In the genomic region with DNA sequence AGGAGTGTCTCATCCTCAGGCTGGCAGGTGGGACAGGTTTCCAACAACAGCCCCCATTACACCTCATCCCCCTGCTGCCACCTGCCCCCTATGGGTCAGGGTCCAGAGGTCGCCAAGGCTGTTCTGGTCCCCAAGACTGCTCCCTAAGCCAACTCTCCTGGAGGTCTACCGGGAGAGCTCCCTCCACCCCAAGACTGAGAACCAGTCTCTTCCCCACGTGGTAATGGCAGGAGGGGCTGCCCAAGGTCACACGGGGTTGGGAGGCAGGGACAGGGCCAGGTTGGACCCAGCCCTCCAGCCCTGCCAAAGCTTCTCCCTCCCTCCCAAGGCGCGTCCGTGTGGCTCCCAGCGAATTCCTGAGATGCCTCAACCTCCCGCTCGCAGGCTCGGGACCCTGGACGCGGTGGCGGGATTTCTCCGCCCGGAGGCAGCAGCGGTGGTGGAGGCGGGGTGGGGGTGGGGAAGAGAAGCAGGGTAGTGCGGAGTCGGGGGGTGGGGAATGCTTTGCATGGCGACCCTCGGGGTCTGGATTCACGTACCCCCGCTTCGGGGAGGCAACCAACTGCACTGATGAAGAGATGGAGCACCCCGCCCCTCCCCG, we compare ENCODE assay signal across 1 cellular context.
TF ChIP-seq lines count a peak whose summit lies in the region.

No MANE protein-coding gene starts in this region.

TF ChIP-seq in HEK293, 187 proteins besides CTCF, POLR2A, EP300 and RAD21 (continued from another document):
- TF ChIP-seq ZNF266 (tag by site-specific recombination; IDR thresholded peaks at IDR 0.05; ENCODE audit: low read depth): no peak
- no peak for TF ChIP-seq KLF8 (tag by site-specific recombination; IDR thresholded peaks at IDR 0.05)
- no peak for TF ChIP-seq YY1 (tag by site-specific recombination; IDR thresholded peaks at IDR 0.05)
- no peak for TF ChIP-seq TRIM28 (IDR thresholded peaks at IDR 0.05; ENCODE audit: borderline replicate concordance, low read length)
- 0 out of 2 replicates have a peak, but pooled peaks have one; percentile 44 for TF ChIP-seq ZBTB7A (tag by site-specific recombination; IDR thresholded peaks at IDR 0.05; ENCODE audit: low read depth)
- no peak for TF ChIP-seq ZBTB10 (tag by site-specific recombination; IDR thresholded peaks at IDR 0.05)
- no peak for TF ChIP-seq ZXDB (tag by site-specific recombination; IDR thresholded peaks at IDR 0.05)
- TF ChIP-seq ZNF792 (tag by site-specific recombination; IDR thresholded peaks at IDR 0.05): no peak
- TF ChIP-seq ZNF473 (tag by site-specific recombination; IDR thresholded peaks at IDR 0.05): no peak
- no peak for TF ChIP-seq ZNF280C (tag by site-specific recombination; IDR thresholded peaks at IDR 0.05)
- TF ChIP-seq ZNF561 (tag by site-specific recombination; IDR thresholded peaks at IDR 0.05; ENCODE audit: borderline replicate concordance): no peak
- TF ChIP-seq ZNF148 (tag by site-specific recombination; IDR thresholded peaks at IDR 0.05; ENCODE audit: borderline replicate concordance): no peak
- no peak for TF ChIP-seq MEIS1 (CRISPR knock-in tag; IDR thresholded peaks at IDR 0.05; ENCODE audit: borderline replicate concordance)
- TF ChIP-seq GLIS1 (tag by site-specific recombination; IDR thresholded peaks at IDR 0.05): peak; percentile 98
- TF ChIP-seq ZNF335 (tag by site-specific recombination; conservative IDR thresholded peaks at IDR 0.05): peak; percentile 32
- no peak for TF ChIP-seq AEBP2 (tag by site-specific recombination; IDR thresholded peaks at IDR 0.05; ENCODE audit: borderline replicate concordance)
- TF ChIP-seq SP7 (tag by site-specific recombination; IDR thresholded peaks at IDR 0.05): no peak
- TF ChIP-seq, protein P1, sequence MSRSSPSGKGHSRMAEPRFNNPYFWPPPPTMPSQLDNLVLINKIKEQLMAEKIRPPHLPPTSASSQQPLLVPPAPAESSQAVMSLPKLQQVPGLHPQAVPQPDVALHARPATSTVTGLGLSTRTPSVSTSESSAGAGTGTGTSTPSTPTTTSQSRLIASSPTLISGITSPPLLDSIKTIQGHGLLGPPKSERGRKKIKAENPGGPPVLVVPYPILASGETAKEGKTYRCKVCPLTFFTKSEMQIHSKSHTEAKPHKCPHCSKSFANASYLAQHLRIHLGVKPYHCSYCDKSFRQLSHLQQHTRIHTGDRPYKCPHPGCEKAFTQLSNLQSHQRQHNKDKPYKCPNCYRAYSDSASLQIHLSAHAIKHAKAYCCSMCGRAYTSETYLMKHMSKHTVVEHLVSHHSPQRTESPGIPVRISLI (tag by site-specific recombination; IDR thresholded peaks at IDR 0.05): no peak
- TF ChIP-seq, protein P2, sequence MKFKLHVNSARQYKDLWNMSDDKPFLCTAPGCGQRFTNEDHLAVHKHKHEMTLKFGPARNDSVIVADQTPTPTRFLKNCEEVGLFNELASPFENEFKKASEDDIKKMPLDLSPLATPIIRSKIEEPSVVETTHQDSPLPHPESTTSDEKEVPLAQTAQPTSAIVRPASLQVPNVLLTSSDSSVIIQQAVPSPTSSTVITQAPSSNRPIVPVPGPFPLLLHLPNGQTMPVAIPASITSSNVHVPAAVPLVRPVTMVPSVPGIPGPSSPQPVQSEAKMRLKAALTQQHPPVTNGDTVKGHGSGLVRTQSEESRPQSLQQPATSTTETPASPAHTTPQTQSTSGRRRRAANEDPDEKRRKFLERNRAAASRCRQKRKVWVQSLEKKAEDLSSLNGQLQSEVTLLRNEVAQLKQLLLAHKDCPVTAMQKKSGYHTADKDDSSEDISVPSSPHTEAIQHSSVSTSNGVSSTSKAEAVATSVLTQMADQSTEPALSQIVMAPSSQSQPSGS (tag by site-specific recombination; IDR thresholded peaks at IDR 0.05; ENCODE audit: low read depth): no peak
- peak; percentile 88 for TF ChIP-seq GLIS2 (tag by site-specific recombination; IDR thresholded peaks at IDR 0.05)
- TF ChIP-seq ZNF138 (tag by site-specific recombination; IDR thresholded peaks at IDR 0.05; ENCODE audit: borderline replicate concordance): no peak
- no peak for TF ChIP-seq KLF9 (tag by site-specific recombination; IDR thresholded peaks at IDR 0.05; ENCODE audit: low read depth)
- TF ChIP-seq ZIC2 (tag by site-specific recombination; IDR thresholded peaks at IDR 0.05): peak; percentile 9; the same call in 1 of the 2 replicates
- no peak for TF ChIP-seq ZNF391 (tag by site-specific recombination; IDR thresholded peaks at IDR 0.05; ENCODE audit: borderline replicate concordance, low read depth)
- no peak for TF ChIP-seq ZNF23 (tag by site-specific recombination; IDR thresholded peaks at IDR 0.05; ENCODE audit: borderline replicate concordance)
- TF ChIP-seq ZNF830 (tag by site-specific recombination; IDR thresholded peaks at IDR 0.05; ENCODE audit: low read depth): no peak
- TF ChIP-seq SP3 (tag by site-specific recombination; IDR thresholded peaks at IDR 0.05): no peak
TF ChIP-seq in HEK293: peak in this region for 9.
